In the genomic region with DNA sequence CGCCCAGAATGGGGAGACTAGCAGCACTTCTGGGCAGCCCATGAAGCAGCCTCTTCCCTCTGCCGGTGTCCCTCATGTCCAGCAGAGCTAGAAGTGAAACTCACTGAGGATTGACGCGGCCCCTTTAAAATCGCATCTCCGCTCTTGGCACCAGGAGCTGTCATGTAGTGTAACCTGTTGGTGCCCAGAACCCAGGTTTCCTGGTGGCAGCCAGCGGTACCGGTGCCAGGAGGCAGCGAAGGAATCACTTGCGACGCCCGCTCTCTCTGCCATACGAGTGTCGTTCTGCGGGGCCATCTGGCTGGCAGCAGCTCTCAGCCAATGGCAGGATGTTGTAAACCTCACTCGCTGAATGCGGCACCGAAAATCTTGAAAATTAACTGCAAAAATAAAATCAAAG, we compare ENCODE assay signal across 12 cellular contexts.
DNase-seq lines count a peak whose midpoint lies in the region; ATAC-seq and TF ChIP-seq lines count a peak whose summit lies in the region.
"Had no signal": no experiment of that assay in that cellular context is flagged by ENCODE, and none has a peak within 500 bp of the region (broad histone marks: within the 10 kb centered on the region; RNA-seq: fewer than 3 reads in every experiment).

No MANE protein-coding gene starts in this region.

- H3K27me3 ChIP-seq in AG04450 (ENCODE audit: control insufficient read depth, insufficient read depth, low read length): no peaks in the 10 kb centered on the region

- H3K9me3 ChIP-seq in AG04450 (ENCODE audit: control insufficient read depth, insufficient read depth, low read length): no peaks in the 10 kb centered on the region
- H3K9me3 ChIP-seq: A549 had no signal

- H3K4me3 ChIP-seq in AG04450 (ENCODE audit: low read depth, low read length): peak overlapping the region; percentile 45
- H3K4me3 ChIP-seq: A549 had no signal

- TF ChIP-seq CTCF in AG04450 (IDR thresholded peaks at IDR 0.05; ENCODE audit: low read depth, low read length) (no peak), GM10266 (IDR thresholded peaks at IDR 0.05; ENCODE audit: control insufficient read depth, insufficient read depth, low read depth, missing control alignments) (no peak)

- no peak for ATAC-seq in HG03442 (IDR thresholded peaks at IDR 0.05; ENCODE audit: unreplicated experiment)

- CTCF ChIA-PET in AG04450 (lab: Charles Lee): interaction anchor here (0.6 to 0.7 kb wide), 3 partner anchors 12 to 229 kb away, joined by 3 to 4 read pairs (median 3); no protein-coding TSS in a partner anchor

- POLR2A ChIA-PET in AG04450 (lab: Yijun Ruan, JAX): interaction anchor here (0.8 to 1.1 kb wide), 2 partner anchors 17 to 43 kb away, joined by 3 read pairs; no protein-coding TSS in a partner anchor

- DNase-seq in AG04450 (ENCODE audit: low read depth, low spot score) (no peak), NCI-H524 treated with DMSO at 0.1 percent for 48 hours (lab: John Stamatoyannopoulos, UW) (peak; percentile 12), fibroblast of peridontal ligament (ENCODE audit: extremely low read depth) (peak; percentile 49), occipital lobe (lab: John Stamatoyannopoulos, UW) (peak; percentile 54), NCI-H526 treated with DMSO at 0.1 percent for 48 hours (lab: John Stamatoyannopoulos, UW) (no peak), GM10266 (ENCODE audit: extremely low spot score) (no peak), DMS79 (lab: John Stamatoyannopoulos, UW) (no peak)
- DNase-seq: GF-D8; stimulated activated naive CD4-positive, alpha-beta T cell; T-helper 1 cell had no signal

- no peak overlapping the region for H3K27ac ChIP-seq in AG04450 (ENCODE audit: low read depth, low read length)

Comparison
In these comparisons a context has a peak if more than half of its experiments do, and no peak if none do; other contexts are left out.
1. DNase-seq: peak in NCI-H524 treated with DMSO at 0.1 percent for 48 hours (single experiment), fibroblast of peridontal ligament (single experiment) and occipital lobe (single experiment); none in AG04450 (single experiment), NCI-H526 treated with DMSO at 0.1 percent for 48 hours (single experiment), GM10266 (single experiment) and DMS79 (single experiment).